In the genomic region with DNA sequence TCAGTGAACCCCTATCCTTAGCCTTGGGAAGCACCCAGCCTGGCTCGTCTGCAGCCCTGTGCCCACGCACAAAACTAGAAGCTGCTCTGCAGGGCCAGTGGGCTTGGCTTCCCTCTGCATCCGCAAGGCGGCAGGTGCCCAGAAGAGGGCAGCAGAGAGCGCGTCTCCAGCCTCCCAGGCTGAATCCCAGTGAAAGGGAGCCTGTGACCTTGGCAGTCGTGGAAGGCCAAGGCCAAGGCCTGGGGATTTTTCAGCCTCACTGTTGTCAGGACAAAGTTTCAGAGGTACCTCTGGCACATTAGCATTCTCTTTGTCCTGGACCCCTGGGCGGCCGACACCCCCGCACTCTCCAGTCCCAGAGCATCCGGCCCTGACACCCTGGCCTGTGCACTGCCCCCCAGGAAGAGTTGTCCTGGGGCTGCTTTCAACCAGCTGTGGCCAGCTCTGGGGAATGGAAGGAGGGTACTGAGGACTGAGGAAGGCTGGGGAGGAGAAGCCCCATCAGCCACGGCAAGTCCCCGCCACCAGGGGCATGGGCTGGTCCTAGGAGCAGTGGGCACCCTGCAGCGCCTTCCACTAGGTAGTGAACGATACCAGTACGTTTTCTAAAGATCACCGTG, we compare ENCODE assay signal across 8 cellular contexts.
A peak's percentile ranks its signal among the peaks of the same experiment; 100 is the strongest.
DNase-seq lines count a peak whose midpoint lies in the region; ATAC-seq, FAIRE-seq and TF ChIP-seq lines count a peak whose summit lies in the region.

No MANE protein-coding gene starts in this region.

- peaks cover 9% of the 10 kb centered on the region; the same call in 2 of the 3 replicates for H3K9me3 Mint-ChIP-seq in GM23338
- peaks cover 2% of the 10 kb centered on the region for H3K9me3 Mint-ChIP-seq in activated B cell treated with CpG ODN at 0.5 μM for 24 hours

- POLR2A ChIA-PET in activated B cell treated with CpG ODN at 0.5 μM for 24 hours (lab: Charles Lee): no interaction called here

- peak overlapping the region; percentile 96 for H3K27ac Mint-ChIP-seq in GM23338
- H3K27ac Mint-ChIP-seq in activated B cell treated with CpG ODN at 0.5 μM for 24 hours: no peak overlapping the region

- H2AFZ ChIP-seq in DND-41 (ENCODE audit: low read depth, low read length) (0 out of 2 replicates have a peak overlapping the region, but pooled peaks have one; percentile 34), GM23338 (peak overlapping the region; percentile 87), keratinocyte (ENCODE audit: control insufficient read depth, low read length) (peak overlapping the region; percentile 56)

- CTCF ChIA-PET in activated B cell treated with CpG ODN at 0.5 μM for 24 hours (lab: Charles Lee): interaction anchor here (0.8 to 3.2 kb wide), 4 partner anchors 10 to 176 kb away, joined by 3 to 14 read pairs (median 7); no protein-coding TSS in a partner anchor

- H3K9me1 ChIP-seq in keratinocyte (ENCODE audit: control insufficient read depth, extremely low read depth, insufficient read depth, low read length): no peaks in the 10 kb centered on the region

- no peaks in the 10 kb centered on the region for H3K9me3 ChIP-seq in DND-41 (ENCODE audit: insufficient read depth, low read length, severe bottlenecking)
- no peaks in the 10 kb centered on the region for H3K9me3 ChIP-seq in breast epithelium
- H3K9me3 ChIP-seq in keratinocyte (ENCODE audit: control insufficient read depth, low read depth, low read length): no peaks in the 10 kb centered on the region

- H3K4me1 ChIP-seq in DND-41 (ENCODE audit: insufficient read depth, low read length): no peaks in the 10 kb centered on the region
- peaks cover 14% of the 10 kb centered on the region for H3K4me1 ChIP-seq in GM23338 (ENCODE audit: insufficient read depth)
- peaks cover 0 to 15% of the 10 kb centered on the region in 2 donors for H3K4me1 ChIP-seq in breast epithelium
- peaks cover 58% of the 10 kb centered on the region for H3K4me1 ChIP-seq in keratinocyte (ENCODE audit: control insufficient read depth, extremely low read depth, insufficient read depth, low read length)

- no peaks in the 10 kb centered on the region for H3K79me2 ChIP-seq in DND-41 (ENCODE audit: insufficient read depth, low read length)
- no peaks in the 10 kb centered on the region for H3K79me2 ChIP-seq in GM23338 (replicated peaks; ENCODE audit: insufficient read depth)
- H3K79me2 ChIP-seq in keratinocyte (ENCODE audit: control insufficient read depth, insufficient read depth, low read length): no peaks in the 10 kb centered on the region

- peak; percentile 90 for ATAC-seq in DND-41 (ENCODE audit: insufficient read depth, low read depth)
- ATAC-seq in GM23338: peak; percentile 86
- ATAC-seq in activated B cell treated with CpG ODN at 0.5 μM for 24 hours (ENCODE audit: low read depth): peak; percentile 71

- peaks cover 6% of the 10 kb centered on the region for H3K27me3 Mint-ChIP-seq in GM23338 (ENCODE audit: insufficient read depth, low read depth, poor library complexity)
- H3K27me3 Mint-ChIP-seq in activated B cell treated with CpG ODN at 0.5 μM for 24 hours: peaks cover 11% of the 10 kb centered on the region

- no peak overlapping the region for H3K4me3 ChIP-seq in DND-41 (ENCODE audit: low read depth in 1 of 2, low read length in 2 of 2)
- no peak overlapping the region for H3K4me3 ChIP-seq in GM23338
- no peak overlapping the region for H3K4me3 ChIP-seq in breast epithelium
- peak overlapping the region in 1 of 3 experiments; percentile 14 for H3K4me3 ChIP-seq in keratinocyte (ENCODE audit: control insufficient read depth in 2 of 3, extremely low read depth in 1 of 3, insufficient read depth in 2 of 3, low read depth in 1 of 3, low read length in 3 of 3)

- no peak for TF ChIP-seq POLR2A in breast epithelium (IDR thresholded peaks at IDR 0.05)

- peak; percentile 93 for TF ChIP-seq CTCF in DND-41 (IDR thresholded peaks at IDR 0.05; ENCODE audit: borderline replicate concordance, extremely low read depth, low read length, poor library complexity, severe bottlenecking)
- peak; percentile 84 to 96 for TF ChIP-seq CTCF in GM23338 (conservative IDR thresholded peaks at IDR 0.05; ENCODE audit: low read depth in 2 of 2)
- TF ChIP-seq CTCF in activated B cell treated with CpG ODN at 0.5 μM for 24 hours (IDR thresholded peaks at IDR 0.05): peak; percentile 67
- TF ChIP-seq CTCF in breast epithelium (IDR thresholded peaks at IDR 0.05): peak; percentile 95 to 97 (median 96)
- TF ChIP-seq CTCF in keratinocyte (optimal IDR thresholded peaks at IDR 0.05 in 1 of 3, IDR thresholded peaks at IDR 0.05 in 1 of 3, conservative IDR thresholded peaks at IDR 0.05 in 1 of 3; ENCODE audit: extremely low read depth in 1 of 3, insufficient read depth in 2 of 3, low read length in 3 of 3): peak in 2 of 3 experiments; percentile 95 to 97

- intact Hi-C loops in activated B cell treated with CpG ODN at 0.5 μM for 24 hours (cut with micrococcal nuclease): loop anchor here (1.0 kb wide), 3 partner anchors 109 to 176 kb away; partner anchors contain the start of gene CSNK1A1
- intact Hi-C loops in breast epithelium (cut with DNase I; ENCODE audit: low total_unique reads): loop anchor here (5.0 kb wide), 1 partner anchor 120 kb away; no protein-coding TSS in a partner anchor

- H3K27me3 ChIP-seq in DND-41 (ENCODE audit: insufficient read depth, low read length, poor library complexity) (no peaks in the 10 kb centered on the region), GM23338 (ENCODE audit: insufficient read depth) (no peaks in the 10 kb centered on the region), breast epithelium (no peaks in the 10 kb centered on the region), keratinocyte (ENCODE audit: control insufficient read depth, extremely low read depth, insufficient read depth, low read length) (no peaks in the 10 kb centered on the region)

- H3K4me1 Mint-ChIP-seq in GM23338: peaks cover 36% of the 10 kb centered on the region
- H3K4me1 Mint-ChIP-seq in activated B cell treated with CpG ODN at 0.5 μM for 24 hours: peaks cover 1% of the 10 kb centered on the region

- no peak overlapping the region for H3K27ac ChIP-seq in DND-41 (ENCODE audit: low read length)
- H3K27ac ChIP-seq in GM23338 (ENCODE audit: low read depth): peak overlapping the region; percentile 84
- peak overlapping the region; percentile 87 to 92 for H3K27ac ChIP-seq in breast epithelium
- H3K27ac ChIP-seq in keratinocyte (ENCODE audit: control insufficient read depth, insufficient read depth, low read length): peak overlapping the region; percentile 98

- H3K9me2 ChIP-seq in GM23338 (ENCODE audit: insufficient read depth): no peaks in the 10 kb centered on the region

- no peaks in the 10 kb centered on the region for H3F3A ChIP-seq in GM23338 (replicated peaks; ENCODE audit: low read depth)

- H4K20me1 ChIP-seq in DND-41 (ENCODE audit: insufficient read depth, low read length): no peaks in the 10 kb centered on the region; the same call in 1 of the 2 replicates
- H4K20me1 ChIP-seq in GM23338 (replicated peaks; ENCODE audit: insufficient read depth): no peaks in the 10 kb centered on the region
- H4K20me1 ChIP-seq in keratinocyte (ENCODE audit: control insufficient read depth, extremely low read depth, insufficient read depth, low read length): no peaks in the 10 kb centered on the region

- peak; percentile 72 for FAIRE-seq in keratinocyte (lab: Jason Lieb, UNC)

- H3K36me3 Mint-ChIP-seq in GM23338 (ENCODE audit: low read depth): no peaks in the 10 kb centered on the region
- no peaks in the 10 kb centered on the region for H3K36me3 Mint-ChIP-seq in activated B cell treated with CpG ODN at 0.5 μM for 24 hours (ENCODE audit: low read depth)

- no peak overlapping the region for H3K4me3 Mint-ChIP-seq in GM23338
- H3K4me3 Mint-ChIP-seq in activated B cell treated with CpG ODN at 0.5 μM for 24 hours: no peak overlapping the region

- H3K4me2 ChIP-seq in DND-41 (ENCODE audit: insufficient read depth, low read length) (no peak overlapping the region), GM23338 (no peak overlapping the region), keratinocyte (ENCODE audit: control insufficient read depth, extremely low read depth, insufficient read depth, low read depth, low read length) (peak overlapping the region; percentile 81)

- no peaks in the 10 kb centered on the region for H3K36me3 ChIP-seq in DND-41 (ENCODE audit: insufficient read depth, low read length)
- no peaks in the 10 kb centered on the region for H3K36me3 ChIP-seq in GM23338 (ENCODE audit: insufficient read depth)
- no peaks in the 10 kb centered on the region for H3K36me3 ChIP-seq in breast epithelium
- no peaks in the 10 kb centered on the region for H3K36me3 ChIP-seq in keratinocyte (ENCODE audit: control insufficient read depth in 2 of 2, extremely low read depth in 1 of 2, insufficient read depth in 2 of 2, low read length in 2 of 2)

- peak; percentile 73 for DNase-seq in DND-41
- peak; percentile 83 for DNase-seq in GM23338 (ENCODE audit: low spot score)
- DNase-seq in NCI-H1092 (lab: John Stamatoyannopoulos, UW): peak; percentile 16
- DNase-seq in activated B cell treated with CpG ODN at 0.5 μM for 24 hours: peak; percentile 59
- DNase-seq in breast epithelium (ENCODE audit: low spot score in 2 of 2): peak; percentile 84 to 90
- DNase-seq in keratinocyte (ENCODE audit: low read depth, low spot score): peak; percentile 28
- DNase-seq in stimulated activated CD4-positive, alpha-beta T cell treated with anti-CD3 and anti-CD28 coated beads, Interleukin-15, amount 100 ng/mL, for 1 hour (ENCODE audit: low read depth in 1 of 2, low spot score in 1 of 2): peak; percentile 26 to 59
- DNase-seq in DMS79 (lab: John Stamatoyannopoulos, UW): no peak

- no peak overlapping the region for H3K9ac ChIP-seq in DND-41 (ENCODE audit: low read depth, low read length)
- H3K9ac ChIP-seq in keratinocyte (ENCODE audit: control insufficient read depth, extremely low read depth, insufficient read depth, low read length): peak overlapping the region; percentile 79

- dilution Hi-C loops in keratinocyte (cut with MboI; ENCODE audit: extremely low pct_ligation_motif_present, low sequenced_read_pairs): no loop called here

Comparison
In these comparisons a context has a peak if more than half of its experiments do, and no peak if none do; other contexts are left out.
1. H2AFZ ChIP-seq: peak in every context shown above with its lines; median percentile 87 in GM23338; 56 in keratinocyte; 34 in DND-41.